ENCODE assay signal across 8 cellular contexts in genomic region chr19:7868671-7869452, GRCh38. TPM values are rescaled to one million over a fixed set of nuclear protein-coding genes. Genes with fewer than 3 reads are reported as not detected.
DNase-seq lines count a peak whose midpoint lies in the region; ATAC-seq and TF ChIP-seq lines count a peak whose summit lies in the region.

No MANE protein-coding gene starts in this region.

- H3K9me3 ChIP-seq in GM23248 (ENCODE audit: low read depth) = no peaks in the 10 kb centered on the region
- H3K9me3 ChIP-seq in colonic mucosa = no peaks in the 10 kb centered on the region
- no peaks in the 10 kb centered on the region for H3K9me3 ChIP-seq in lower lobe of right lung

- peak; percentile 80 for TF ChIP-seq CTCF in colonic mucosa (IDR thresholded peaks at IDR 0.05)
- TF ChIP-seq CTCF in lower lobe of right lung (IDR thresholded peaks at IDR 0.05) = peak; percentile 88

- H3K4me1 ChIP-seq in GM23248 (ENCODE audit: insufficient read depth) = no peaks in the 10 kb centered on the region; the same call in 1 of the 2 replicates
- peaks cover 4% of the 10 kb centered on the region for H3K4me1 ChIP-seq in colonic mucosa
- peaks cover 45% of the 10 kb centered on the region for H3K4me1 ChIP-seq in lower lobe of right lung

- H3K79me2 ChIP-seq in GM23248 (ENCODE audit: insufficient read depth) = no peaks in the 10 kb centered on the region

- in situ Hi-C loops in GM23248 (cut with MboI) = no loop called here

- intact Hi-C loops in colonic mucosa (cut with DNase I) (no loop called here), lower lobe of right lung (cut with DNase I) (no loop called here)

- 3% methylated on average over 32 to 44 of the region's 67 CpGs for WGBS in GM23248 (ENCODE audit: low coverage in 1 of 2, low lambda C conversion rate in 2 of 2, missing lambda C conversion rate in 2 of 2), 2 experiments

- H3K36me3 ChIP-seq in GM23248 (ENCODE audit: low read depth) = no peaks in the 10 kb centered on the region
- no peaks in the 10 kb centered on the region for H3K36me3 ChIP-seq in colonic mucosa
- no peaks in the 10 kb centered on the region for H3K36me3 ChIP-seq in lower lobe of right lung

- H3K9me2 ChIP-seq in GM23248 (ENCODE audit: insufficient read depth) = no peaks in the 10 kb centered on the region

- H3K4me2 ChIP-seq in GM23248 (ENCODE audit: unreplicated experiment) = peak overlapping the region; percentile 13

- no peak overlapping the region for H3K27ac ChIP-seq in GM23248
- H3K27ac ChIP-seq in colonic mucosa = peak overlapping the region; percentile 50
- H3K27ac ChIP-seq in lower lobe of right lung = peak overlapping the region; percentile 42

- H4K20me1 ChIP-seq in GM23248 (ENCODE audit: insufficient read depth) = no peaks in the 10 kb centered on the region

- H3K9ac ChIP-seq in GM23248 (no peak overlapping the region), colonic mucosa (ENCODE audit: low read depth in 2 of 2, low read length in 2 of 2) (peak overlapping the region; percentile 5 to 60)

- peak overlapping the region; percentile 53 for H2AFZ ChIP-seq in GM23248

- H3F3A ChIP-seq in GM23248 (ENCODE audit: insufficient read depth) = peaks cover 14% of the 10 kb centered on the region

- H3K4me3 ChIP-seq in GM23248 = peak overlapping the region; percentile 43
- peak overlapping the region; percentile 56 for H3K4me3 ChIP-seq in colonic mucosa
- H3K4me3 ChIP-seq in lower lobe of right lung = peak overlapping the region; percentile 55

- peaks cover 9% of the 10 kb centered on the region for H3K27me3 ChIP-seq in GM23248 (replicated peaks; ENCODE audit: insufficient read depth)
- peaks cover 26% of the 10 kb centered on the region for H3K27me3 ChIP-seq in colonic mucosa
- H3K27me3 ChIP-seq in lower lobe of right lung (ENCODE audit: low read depth) = peaks cover 24% of the 10 kb centered on the region

- DNase-seq in EL = peak; percentile 88
- DNase-seq in GM23248 = peak; percentile 72
- DNase-seq in LHCN-M2 (ENCODE audit: low read depth) = peak; percentile 35
- peak; percentile 67 to 70 for DNase-seq in activated CD4-positive, alpha-beta T cell treated with anti-CD3 and anti-CD28 coated beads for 24 hours (ENCODE audit: low read depth in 2 of 2)
- peak; percentile 87 for DNase-seq in colonic mucosa
- DNase-seq in lower lobe of right lung = peak; percentile 83
- peak; percentile 66 to 75 (median 69) for DNase-seq in stimulated activated CD4-positive, alpha-beta T cell treated with anti-CD3 and anti-CD28 coated beads, TNF-alpha, amount 100 ng/mL, for 4 hours (ENCODE audit: low read depth in 3 of 3)
- DNase-seq in NCI-H1092 treated with DMSO at 0.1 percent for 48 hours (lab: John Stamatoyannopoulos, UW) = no peak

- ATAC-seq in lower lobe of right lung = peak; percentile 79 to 81

RNA-seq across cellular contexts. Expression of gene PRR36, which starts 5.3 kb away (rescaled TPM):
- total RNA-seq in GM23248 (2014; rRNA removed; shearing (Covaris generic)) = not detected in 2 replicates
- polyA plus RNA-seq in GM23248 (2016; fragmentation: Nextera tagmentation; extraction: Ambion mirVana) = 0.10 TPM in 1 of 2 replicates, not detected in the other
- not detected in 2 replicates for total RNA-seq in LHCN-M2 (2014; rRNA removed)
- polyA plus RNA-seq in LHCN-M2 (2012) = 0.02 TPM
- under 1 TPM; 0.22 to 0.37 TPM for total RNA-seq in colonic mucosa
- 2.5 TPM for total RNA-seq in lower lobe of right lung

RNA-seq across cellular contexts. Expression of gene LRRC8E, which starts 19.4 kb away (rescaled TPM):
- 3.5 and 3.6 TPM in 2 replicates for total RNA-seq in GM23248 (2014; rRNA removed; shearing (Covaris generic))
- polyA plus RNA-seq in GM23248 (2016; fragmentation: Nextera tagmentation; extraction: Ambion mirVana) = 3.7 and 4.0 TPM in 2 replicates
- total RNA-seq in LHCN-M2 (2014; rRNA removed) (1.6 and 1.9 TPM in 2 replicates), colonic mucosa (1 to 10 TPM; 2.9 to 4.0 TPM), lower lobe of right lung (6.6 TPM)
- polyA plus RNA-seq in LHCN-M2 (2012) = 1.1 TPM

RNA-seq across cellular contexts. Expression of gene MAP2K7, which starts 34.8 kb away (rescaled TPM):
- total RNA-seq in GM23248 (2014; rRNA removed; shearing (Covaris generic)) = 9.7 and 14.8 TPM in 2 replicates
- polyA plus RNA-seq in GM23248 (2016; fragmentation: Nextera tagmentation; extraction: Ambion mirVana) = 4.6 and 4.8 TPM in 2 replicates
- total RNA-seq in LHCN-M2 (2014; rRNA removed) (9.8 and 13.0 TPM in 2 replicates), colonic mucosa (10 to 100 TPM; 26.3 to 38.3 TPM), lower lobe of right lung (38.6 TPM)
- 17.2 TPM for polyA plus RNA-seq in LHCN-M2 (2012)

RNA-seq across cellular contexts. Expression of gene EVI5L, which starts 38.8 kb away (rescaled TPM):
- 24.3 and 26.8 TPM in 2 replicates for total RNA-seq in GM23248 (2014; rRNA removed; shearing (Covaris generic))
- 6.9 and 8.4 TPM in 2 replicates for polyA plus RNA-seq in GM23248 (2016; fragmentation: Nextera tagmentation; extraction: Ambion mirVana)
- 19.5 and 21.5 TPM in 2 replicates for total RNA-seq in LHCN-M2 (2014; rRNA removed)
- polyA plus RNA-seq in LHCN-M2 (2012) = 25.1 TPM
- 10 to 100 TPM; 10.6 to 12.0 TPM for total RNA-seq in colonic mucosa
- 11.7 TPM for total RNA-seq in lower lobe of right lung

RNA-seq across cellular contexts. Expression of gene TGFBR3L, which starts 45.8 kb away (rescaled TPM):
- 9.0 TPM in 1 of 2 replicates, not detected in the other for total RNA-seq in GM23248 (2014; rRNA removed; shearing (Covaris generic))
- 24.3 and 30.6 TPM in 2 replicates for polyA plus RNA-seq in GM23248 (2016; fragmentation: Nextera tagmentation; extraction: Ambion mirVana)
- total RNA-seq in LHCN-M2 (2014; rRNA removed) (1.9 and 3.5 TPM in 2 replicates), colonic mucosa (not detected), lower lobe of right lung (2.1 TPM)
- 1.7 TPM for polyA plus RNA-seq in LHCN-M2 (2012)
